In genomic region chr1:9615316-9616063, GRCh38 we compare ENCODE assay signal across 8 cellular contexts. TPM values are rescaled to one million over a fixed set of nuclear protein-coding genes. Genes with fewer than 3 reads are reported as not detected.
DNase-seq lines count a peak whose midpoint lies in the region; ATAC-seq, FAIRE-seq and TF ChIP-seq lines count a peak whose summit lies in the region.

No MANE protein-coding gene starts in this region.

- no peaks in the 10 kb centered on the region for H4K20me1 ChIP-seq in HepG2 (ENCODE audit: insufficient read depth, low read length)

- BruUV-seq in HepG2 (replicated peaks; lab: Mats Ljungman, UMichigan), result no TSS peak

- H3K9me3 ChIP-seq in HepG2 (ENCODE audit: low read length), result no peaks in the 10 kb centered on the region

- H2AFZ ChIP-seq in HepG2 (ENCODE audit: low read length), result no peak overlapping the region

- H3K4me3 ChIP-seq in HepG2 (replicated peaks in 1 of 3; ENCODE audit: insufficient read depth in 1 of 3, low read depth in 2 of 3, low read length in 3 of 3), result no peak overlapping the region

- in situ Hi-C loops in T47D (cut with HindIII; ENCODE audit: low pct_unique_long_range_greater_than_20kb, low sequenced_read_pairs) (no loop called here), HepG2 (cut with HindIII; ENCODE audit: extremely low pct_ligation_motif_present, low pct_unique_long_range_greater_than_20kb) (no loop called here)

- WGBS in HepG2 (ENCODE audit: low lambda C conversion rate), result 43% methylated on average over 9 of the region's 16 CpGs

- peaks cover 0 to 1% of the 10 kb centered on the region in 2 experiments; a peak in 1 of 5 replicates for H3K27me3 ChIP-seq in HepG2 (ENCODE audit: control insufficient read depth in 1 of 2, insufficient read depth in 2 of 2, low read length in 2 of 2)

- no peak for TF ChIP-seq POLR2A in HepG2 (IDR thresholded peaks at IDR 0.05; ENCODE audit: insufficient read depth in 1 of 2, low read depth in 2 of 2, low read length in 2 of 2)

- POLR2A ChIA-PET in HepG2 (lab: Yijun Ruan, JAX), result interaction anchor here (0.9 kb wide), 1 partner anchor 27 kb away, joined by 3 read pairs; the partner anchor contains the start of gene TMEM201

- peak; percentile 12 for DNase-seq in DMS53 treated with DMSO at 0.1 percent for 48 hours (lab: John Stamatoyannopoulos, UW; ENCODE audit: unreplicated experiment)
- peak; percentile 61 for DNase-seq in HTR-8/SVneo (ENCODE audit: insufficient read length, low spot score)
- DNase-seq in T47D (ENCODE audit: low read depth in 1 of 2, low spot score in 1 of 2), result peak; percentile 42 to 52
- DNase-seq in HepG2 (ENCODE audit: low spot score), result peak; percentile 35
- peak in 25 of 49 donors; percentile 1 to 54 (median 21) for DNase-seq in substantia nigra (lab: John Stamatoyannopoulos, UW)

- TF ChIP-seq EP300 in HepG2 (IDR thresholded peaks at IDR 0.05; ENCODE audit: low read depth in 2 of 2, low read length in 2 of 2) (no peak), HepG2 (CRISPR knock-in tag; IDR thresholded peaks at IDR 0.05; ENCODE audit: borderline replicate concordance) (no peak)

- H3K27ac ChIP-seq in HepG2 (ENCODE audit: extremely low read length, insufficient read depth, low read length) (no peak overlapping the region), substantia nigra (ENCODE audit: low read depth, low read length, poor library complexity, severe bottlenecking) (no peak overlapping the region)

- TF ChIP-seq RAD21 in HepG2 (CRISPR knock-in tag; IDR thresholded peaks at IDR 0.05), result peak; percentile 43; the same call in 1 of the 2 replicates

- H3K9ac ChIP-seq in HepG2 (ENCODE audit: insufficient read depth, low read depth, low read length), result no peak overlapping the region

- peak; percentile 72 for TF ChIP-seq CTCF in HepG2 (CRISPR knock-in tag; IDR thresholded peaks at IDR 0.05)

- peaks cover 4 to 8% of the 10 kb centered on the region in 2 experiments; a peak in 1 of 5 replicates for H3K36me3 ChIP-seq in HepG2 (replicated peaks in 1 of 2; ENCODE audit: control insufficient read depth in 1 of 2, insufficient read depth in 2 of 2, low read length in 2 of 2)

- intact Hi-C loops in HepG2 (cut with micrococcal nuclease; ENCODE audit: unreplicated experiment), result no loop called here

- H3K79me2 ChIP-seq in HepG2 (ENCODE audit: insufficient read depth, low read length), result no peaks in the 10 kb centered on the region

- peaks cover 21% of the 10 kb centered on the region; the same call in 1 of the 2 replicates for H3K4me1 ChIP-seq in HepG2 (ENCODE audit: insufficient read depth, low read length)

- FAIRE-seq in HTR-8/SVneo (lab: Jason Lieb, UNC) (no peak), TTC549 (lab: Jason Lieb, UNC) (peak; percentile 17), HepG2 (lab: Jason Lieb, UNC) (peak; percentile 77)

- no peak overlapping the region for H3K4me2 ChIP-seq in HepG2 (ENCODE audit: low read depth, low read length)

- ATAC-seq in HepG2 (peak; percentile 80), HG03045 (IDR thresholded peaks at IDR 0.05; ENCODE audit: unreplicated experiment) (no peak), HG02981 (IDR thresholded peaks at IDR 0.05; ENCODE audit: unreplicated experiment) (no peak)

- CTCF ChIA-PET in HepG2 (lab: Yijun Ruan, JAX; ENCODE audit: low intra/inter-chr PET ratio, low total read pairs), result no interaction called here

TF ChIP-seq in HepG2, 621 proteins besides CTCF, POLR2A, EP300 and RAD21 (continues in another document):
- TF ChIP-seq MAZ (IDR thresholded peaks at IDR 0.05; ENCODE audit: borderline replicate concordance, low read depth, low read length), result no peak
- TF ChIP-seq MAZ (CRISPR knock-in tag; IDR thresholded peaks at IDR 0.05; ENCODE audit: low read depth), result no peak
- TF ChIP-seq TP53 (CRISPR knock-in tag; conservative IDR thresholded peaks at IDR 0.05), result 0 out of 2 replicates have a peak, but pooled peaks have one; percentile 36
- 0 out of 2 replicates have a peak, but pooled peaks have one; percentile 29 for TF ChIP-seq ZNF800 (CRISPR knock-in tag; IDR thresholded peaks at IDR 0.05)
- TF ChIP-seq ATF3 (CRISPR knock-in tag; IDR thresholded peaks at IDR 0.05), result peak; percentile 25; the same call in 1 of the 2 replicates
- no peak for TF ChIP-seq PRPF4 (IDR thresholded peaks at IDR 0.05; ENCODE audit: low read depth, low read length, poor library complexity, severe bottlenecking)

RNA-seq across cellular contexts. Expression of gene TMEM201, which starts 26.8 kb away (rescaled TPM):
- 5.7 and 8.2 TPM in 2 replicates for total RNA-seq in HepG2 (2016; rRNA removed; fragmentation: Illumina TruSeq; extraction: Trizol)
- total RNA-seq in HepG2 (2016; cell fraction: cytosol; rRNA removed; fragmentation: Illumina TruSeq; extraction: Trizol; ENCODE audit: low read depth), result 2.8 TPM in 2 replicates
- 3.7 and 9.3 TPM in 2 replicates for total RNA-seq in HepG2 (2016; cell fraction: insoluble cytoplasmic fraction; rRNA removed; fragmentation: Illumina TruSeq; extraction: Trizol)
- 8.8 and 9.5 TPM in 2 replicates for total RNA-seq in HepG2 (2016; cell fraction: membrane; rRNA removed; fragmentation: Illumina TruSeq; extraction: Trizol)
- total RNA-seq in HepG2 (2016; cell fraction: nucleus; rRNA removed; fragmentation: Illumina TruSeq; extraction: Trizol), result 13.9 and 14.4 TPM in 2 replicates
- 1.5 and 2.1 TPM in 2 replicates for polyA plus RNA-seq in HepG2 (2011; rRNA removed)
- polyA plus RNA-seq in HepG2 (2011; cell fraction: cytosol; rRNA removed), result 1.2 and 1.7 TPM in 2 replicates
- polyA plus RNA-seq in HepG2 (2011; cell fraction: nucleus; rRNA removed), result 11.5 and 13.6 TPM in 2 replicates
- polyA plus RNA-seq in HepG2 (2012), result 4.9 and 7.2 TPM in 2 replicates
- polyA plus RNA-seq in HepG2 (2016; cell fraction: cytosol; fragmentation: Illumina TruSeq; extraction: Trizol; ENCODE audit: low read depth), result 2.6 and 2.7 TPM in 2 replicates
- polyA plus RNA-seq in HepG2 (2016; cell fraction: insoluble cytoplasmic fraction; fragmentation: Illumina TruSeq; extraction: Trizol; ENCODE audit: low read depth), result 5.4 and 7.8 TPM in 2 replicates
- 6.4 and 6.7 TPM in 2 replicates for polyA plus RNA-seq in HepG2 (2016; cell fraction: membrane; fragmentation: Illumina TruSeq; extraction: Trizol; ENCODE audit: low read depth)
- 24.0 and 25.7 TPM in 2 replicates for polyA plus RNA-seq in HepG2 (2016; cell fraction: nucleus; fragmentation: Illumina TruSeq; extraction: Trizol; ENCODE audit: insufficient read depth, low read depth)
- 8.5 and 12.3 TPM in 2 replicates for polyA minus RNA-seq in HepG2 (2011; rRNA and poly(A)+ RNA removed; ENCODE audit: low replicate concordance)
- polyA minus RNA-seq in HepG2 (2011; cell fraction: cytosol; rRNA and poly(A)+ RNA removed), result 5.4 and 5.5 TPM in 2 replicates
- polyA minus RNA-seq in HepG2 (2011; cell fraction: nucleus; rRNA and poly(A)+ RNA removed), result 9.0 and 9.2 TPM in 2 replicates

RNA-seq across cellular contexts. Expression of gene PIK3CD, which starts 36.0 kb away (rescaled TPM):
- total RNA-seq in HepG2 (2016; rRNA removed; fragmentation: Illumina TruSeq; extraction: Trizol), result 6.6 and 7.1 TPM in 2 replicates
- total RNA-seq in HepG2 (2016; cell fraction: cytosol; rRNA removed; fragmentation: Illumina TruSeq; extraction: Trizol; ENCODE audit: low read depth), result 1.2 and 1.5 TPM in 2 replicates
- 5.2 and 7.8 TPM in 2 replicates for total RNA-seq in HepG2 (2016; cell fraction: insoluble cytoplasmic fraction; rRNA removed; fragmentation: Illumina TruSeq; extraction: Trizol)
- 3.5 and 3.7 TPM in 2 replicates for total RNA-seq in HepG2 (2016; cell fraction: membrane; rRNA removed; fragmentation: Illumina TruSeq; extraction: Trizol)
- total RNA-seq in HepG2 (2016; cell fraction: nucleus; rRNA removed; fragmentation: Illumina TruSeq; extraction: Trizol), result 6.8 and 7.8 TPM in 2 replicates
- polyA plus RNA-seq in HepG2 (2011; rRNA removed), result 10.0 and 12.5 TPM in 2 replicates
- polyA plus RNA-seq in HepG2 (2011; cell fraction: cytosol; rRNA removed), result 6.6 and 8.0 TPM in 2 replicates
- 43.0 and 43.6 TPM in 2 replicates for polyA plus RNA-seq in HepG2 (2011; cell fraction: nucleus; rRNA removed)
- 9.7 and 11.2 TPM in 2 replicates for polyA plus RNA-seq in HepG2 (2012)
- polyA plus RNA-seq in HepG2 (2016; cell fraction: cytosol; fragmentation: Illumina TruSeq; extraction: Trizol; ENCODE audit: low read depth), result 0.95 and 1.2 TPM in 2 replicates
- 5.2 and 6.0 TPM in 2 replicates for polyA plus RNA-seq in HepG2 (2016; cell fraction: insoluble cytoplasmic fraction; fragmentation: Illumina TruSeq; extraction: Trizol; ENCODE audit: low read depth)
- polyA plus RNA-seq in HepG2 (2016; cell fraction: membrane; fragmentation: Illumina TruSeq; extraction: Trizol; ENCODE audit: low read depth), result 2.1 and 2.5 TPM in 2 replicates
- polyA plus RNA-seq in HepG2 (2016; cell fraction: nucleus; fragmentation: Illumina TruSeq; extraction: Trizol; ENCODE audit: insufficient read depth, low read depth), result 18.6 and 20.4 TPM in 2 replicates
- polyA minus RNA-seq in HepG2 (2011; rRNA and poly(A)+ RNA removed; ENCODE audit: low replicate concordance), result 1.2 and 22.6 TPM in 2 replicates
- 8.6 and 9.7 TPM in 2 replicates for polyA minus RNA-seq in HepG2 (2011; cell fraction: cytosol; rRNA and poly(A)+ RNA removed)
- polyA minus RNA-seq in HepG2 (2011; cell fraction: nucleus; rRNA and poly(A)+ RNA removed), result 11.7 and 12.7 TPM in 2 replicates
